In the genomic region with DNA sequence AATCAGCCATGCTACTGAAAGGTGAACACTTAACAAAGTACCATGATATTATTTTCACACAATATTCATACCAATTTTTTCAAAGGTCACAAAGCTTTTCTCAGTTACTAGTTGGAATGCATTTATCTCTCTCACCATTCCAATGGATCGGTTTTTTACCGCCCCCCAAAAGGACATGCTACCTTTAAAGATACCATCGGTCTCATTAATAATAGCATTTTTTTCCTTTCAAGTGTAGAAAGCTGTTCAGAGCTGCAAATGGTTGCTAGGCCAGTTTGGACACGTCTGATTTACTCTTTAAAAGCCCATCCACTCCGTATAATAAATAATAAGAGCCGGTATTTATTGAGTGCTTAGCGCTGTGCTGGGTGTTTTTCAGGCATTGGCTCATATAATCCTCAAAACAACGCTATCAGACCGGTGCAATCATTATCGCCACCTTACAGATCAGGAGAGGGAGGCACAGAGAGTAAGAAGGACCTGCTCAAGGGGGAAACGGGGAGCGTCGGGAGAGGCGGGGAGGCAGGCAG, we compare ENCODE assay signal across 8 cellular contexts. TPM values are rescaled to one million over a fixed set of nuclear protein-coding genes. Genes with fewer than 3 reads are reported as not detected.
DNase-seq lines count a peak whose midpoint lies in the region; ATAC-seq, FAIRE-seq and TF ChIP-seq lines count a peak whose summit lies in the region.

No MANE protein-coding gene starts in this region.

- intact Hi-C loops in HepG2 (cut with micrococcal nuclease; ENCODE audit: unreplicated experiment) = loop anchor here (1.0 kb wide), 2 partner anchors 132 to 166 kb away; no protein-coding TSS in a partner anchor
- intact Hi-C loops in stomach (cut with DNase I; ENCODE audit: low total_unique reads) = no loop called here

- FAIRE-seq in HepG2 (lab: Jason Lieb, UNC) = no peak

- TF ChIP-seq CTCF in HepG2 (CRISPR knock-in tag; IDR thresholded peaks at IDR 0.05) = no peak
- no peak for TF ChIP-seq CTCF in stomach (IDR thresholded peaks at IDR 0.05)

- TF ChIP-seq POLR2A in HepG2 (IDR thresholded peaks at IDR 0.05; ENCODE audit: insufficient read depth in 1 of 2, low read depth in 2 of 2, low read length in 2 of 2) (no peak; a peak in 1 of 4 replicates), stomach (IDR thresholded peaks at IDR 0.05) (no peak)

- H3K4me1 ChIP-seq in HepG2 (ENCODE audit: insufficient read depth, low read length) (peaks cover 22% of the 10 kb centered on the region), stomach (peaks cover 10 to 24% (median 19%) of the 10 kb centered on the region in 4 donors)

- TF ChIP-seq RAD21 in HepG2 (CRISPR knock-in tag; IDR thresholded peaks at IDR 0.05) = no peak

- no peaks in the 10 kb centered on the region for H3K36me3 Mint-ChIP-seq in T-helper 1 cell treated with Interleukin-12 subunit alpha and Interleukin-12 subunit beta and Interleukin-4 antibody, amounts not matched to agents 30 μg/mL and 1 μg/mL, for 36 hours (ENCODE audit: low read depth)
- H3K36me3 Mint-ChIP-seq in activated naive CD8-positive, alpha-beta T cell treated with anti-CD3 and anti-CD28 coated beads, Interleukin-2, amount 50 U/mL, for 24 hours (ENCODE audit: low read depth) = no peaks in the 10 kb centered on the region

- H3K9me3 ChIP-seq in HepG2 (ENCODE audit: low read length) (no peaks in the 10 kb centered on the region), stomach (no peaks in the 10 kb centered on the region)

- H3K27ac ChIP-seq in HepG2 (ENCODE audit: extremely low read length, insufficient read depth, low read length) (peak overlapping the region; percentile 56), stomach (peak overlapping the region in 3 of 5 donors; percentile 41 to 76 (median 51))

- H3K9me3 Mint-ChIP-seq in T-helper 1 cell treated with Interleukin-12 subunit alpha and Interleukin-12 subunit beta and Interleukin-4 antibody, amounts not matched to agents 30 μg/mL and 1 μg/mL, for 36 hours = no peaks in the 10 kb centered on the region
- H3K9me3 Mint-ChIP-seq in activated naive CD8-positive, alpha-beta T cell treated with anti-CD3 and anti-CD28 coated beads, Interleukin-2, amount 50 U/mL, for 24 hours = no peaks in the 10 kb centered on the region

- H3K4me3 Mint-ChIP-seq in T-helper 1 cell treated with Interleukin-12 subunit alpha and Interleukin-12 subunit beta and Interleukin-4 antibody, amounts not matched to agents 30 μg/mL and 1 μg/mL, for 36 hours = peak overlapping the region; percentile 87
- H3K4me3 Mint-ChIP-seq in activated naive CD8-positive, alpha-beta T cell treated with anti-CD3 and anti-CD28 coated beads, Interleukin-2, amount 50 U/mL, for 24 hours = peak overlapping the region; percentile 69

- 5% methylated on average over 14 of the region's 14 CpGs for WGBS in HepG2 (ENCODE audit: low lambda C conversion rate)
- 6 to 8% (median 7%) methylated on average over 14 of the region's 14 CpGs for WGBS in stomach, 5 donors

- peak overlapping the region; percentile 74 for H2AFZ ChIP-seq in HepG2 (ENCODE audit: low read length)

- no peak for TF ChIP-seq EP300 in HepG2 (IDR thresholded peaks at IDR 0.05; ENCODE audit: low read depth in 2 of 2, low read length in 2 of 2)
- TF ChIP-seq EP300 in HepG2 (CRISPR knock-in tag; IDR thresholded peaks at IDR 0.05; ENCODE audit: borderline replicate concordance) = no peak
- TF ChIP-seq EP300 in stomach (IDR thresholded peaks at IDR 0.05) = no peak

- peak overlapping the region; percentile 56 for H3K9ac ChIP-seq in HepG2 (ENCODE audit: insufficient read depth, low read depth, low read length)

- no TSS peak for BruUV-seq in HepG2 (replicated peaks; lab: Mats Ljungman, UMichigan)

- in situ Hi-C loops in HepG2 (cut with HindIII; ENCODE audit: extremely low pct_ligation_motif_present, low pct_unique_long_range_greater_than_20kb) = no loop called here

- no peaks in the 10 kb centered on the region for H4K20me1 ChIP-seq in HepG2 (ENCODE audit: insufficient read depth, low read length)

- H3K27ac Mint-ChIP-seq in T-helper 1 cell treated with Interleukin-12 subunit alpha and Interleukin-12 subunit beta and Interleukin-4 antibody, amounts not matched to agents 30 μg/mL and 1 μg/mL, for 36 hours = no peak overlapping the region
- no peak overlapping the region for H3K27ac Mint-ChIP-seq in activated naive CD8-positive, alpha-beta T cell treated with anti-CD3 and anti-CD28 coated beads, Interleukin-2, amount 50 U/mL, for 24 hours

- peak overlapping the region; percentile 94 for H3K4me2 ChIP-seq in HepG2 (ENCODE audit: low read depth, low read length)

- H3K79me2 ChIP-seq in HepG2 (ENCODE audit: insufficient read depth, low read length) = no peaks in the 10 kb centered on the region

- no peaks in the 10 kb centered on the region for H3K36me3 ChIP-seq in HepG2 (replicated peaks in 1 of 2; ENCODE audit: control insufficient read depth in 1 of 2, insufficient read depth in 2 of 2, low read length in 2 of 2)
- no peaks in the 10 kb centered on the region for H3K36me3 ChIP-seq in stomach

- POLR2A ChIA-PET in HepG2 (lab: Yijun Ruan, JAX) = interaction anchor here (0.6 to 2.5 kb wide), 9 partner anchors 15 to 216 kb away, joined by 3 to 14 read pairs (median 3); a partner anchor contains a TSS

- H3K4me1 Mint-ChIP-seq in T-helper 1 cell treated with Interleukin-12 subunit alpha and Interleukin-12 subunit beta and Interleukin-4 antibody, amounts not matched to agents 30 μg/mL and 1 μg/mL, for 36 hours (ENCODE audit: low read depth) = peaks cover 8% of the 10 kb centered on the region
- peaks cover 12% of the 10 kb centered on the region for H3K4me1 Mint-ChIP-seq in activated naive CD8-positive, alpha-beta T cell treated with anti-CD3 and anti-CD28 coated beads, Interleukin-2, amount 50 U/mL, for 24 hours

- H3K27me3 ChIP-seq in HepG2 (ENCODE audit: control insufficient read depth in 1 of 2, insufficient read depth in 2 of 2, low read length in 2 of 2) = no peaks in the 10 kb centered on the region; a peak in 1 of 5 replicates
- peaks cover 0 to 69% (median 21%) of the 10 kb centered on the region in 3 donors for H3K27me3 ChIP-seq in stomach

- H3K4me3 ChIP-seq in HepG2 (replicated peaks in 1 of 3; ENCODE audit: insufficient read depth in 1 of 3, low read depth in 2 of 3, low read length in 3 of 3) = peak overlapping the region; percentile 63 to 84 (median 71)
- H3K4me3 ChIP-seq in stomach = peak overlapping the region; percentile 68 to 80 (median 72)

- no peak for ATAC-seq in activated naive CD8-positive, alpha-beta T cell treated with anti-CD3 and anti-CD28 coated beads, Interleukin-2, amount 50 U/mL, for 24 hours
- no peak for ATAC-seq in HepG2
- no peak for ATAC-seq in HG03159 (IDR thresholded peaks at IDR 0.05; ENCODE audit: unreplicated experiment)

- no peak for DNase-seq in T-helper 1 cell
- no peak for DNase-seq in activated naive CD8-positive, alpha-beta T cell treated with anti-CD3 and anti-CD28 coated beads, Interleukin-2, amount 50 U/mL, for 24 hours
- DNase-seq in HepG2 (ENCODE audit: low spot score) = no peak
- no peak for DNase-seq in stomach
- no peak for DNase-seq in NCI-H82 treated with DMSO at 0.1 percent for 48 hours (lab: John Stamatoyannopoulos, UW; ENCODE audit: unreplicated experiment)
- DNase-seq in D341Med (ENCODE audit: low spot score) = no peak

- H3K27me3 Mint-ChIP-seq in T-helper 1 cell treated with Interleukin-12 subunit alpha and Interleukin-12 subunit beta and Interleukin-4 antibody, amounts not matched to agents 30 μg/mL and 1 μg/mL, for 36 hours (ENCODE audit: low read depth) = peaks cover 72% of the 10 kb centered on the region
- H3K27me3 Mint-ChIP-seq in activated naive CD8-positive, alpha-beta T cell treated with anti-CD3 and anti-CD28 coated beads, Interleukin-2, amount 50 U/mL, for 24 hours = peaks cover 66% of the 10 kb centered on the region

- CTCF ChIA-PET in HepG2 (lab: Yijun Ruan, JAX; ENCODE audit: low intra/inter-chr PET ratio, low total read pairs) = no interaction called here

TF ChIP-seq in HepG2, 621 proteins besides CTCF, POLR2A, EP300 and RAD21 (continues in another document):
- TF ChIP-seq NFIB (CRISPR knock-in tag; IDR thresholded peaks at IDR 0.05; ENCODE audit: borderline replicate concordance) = no peak

RNA-seq across cellular contexts. Expression of a gene that starts 35.0 kb away (rescaled TPM):
- total RNA-seq in HepG2 (2016; rRNA removed; fragmentation: Illumina TruSeq; extraction: Trizol) = 11.0 and 13.8 TPM in 2 replicates
- total RNA-seq in HepG2 (2016; cell fraction: cytosol; rRNA removed; fragmentation: Illumina TruSeq; extraction: Trizol; ENCODE audit: low read depth) = 1.8 and 2.0 TPM in 2 replicates
- total RNA-seq in HepG2 (2016; cell fraction: insoluble cytoplasmic fraction; rRNA removed; fragmentation: Illumina TruSeq; extraction: Trizol) = 10.5 and 13.2 TPM in 2 replicates
- 3.1 and 3.8 TPM in 2 replicates for total RNA-seq in HepG2 (2016; cell fraction: membrane; rRNA removed; fragmentation: Illumina TruSeq; extraction: Trizol)
- total RNA-seq in HepG2 (2016; cell fraction: nucleus; rRNA removed; fragmentation: Illumina TruSeq; extraction: Trizol) = 12.7 and 16.5 TPM in 2 replicates
- polyA plus RNA-seq in HepG2 (2011; rRNA removed) = 2.1 and 2.4 TPM in 2 replicates
- polyA plus RNA-seq in HepG2 (2011; cell fraction: cytosol; rRNA removed) = 0.71 and 1.6 TPM in 2 replicates
- 2.0 and 3.8 TPM in 2 replicates for polyA plus RNA-seq in HepG2 (2011; cell fraction: nucleus; rRNA removed)
- polyA plus RNA-seq in HepG2 (2012) = 1.3 and 1.6 TPM in 2 replicates
- polyA plus RNA-seq in HepG2 (2016; cell fraction: cytosol; fragmentation: Illumina TruSeq; extraction: Trizol; ENCODE audit: low read depth) = 0.23 and 0.43 TPM in 2 replicates
- polyA plus RNA-seq in HepG2 (2016; cell fraction: insoluble cytoplasmic fraction; fragmentation: Illumina TruSeq; extraction: Trizol; ENCODE audit: low read depth) = 2.4 TPM in 2 replicates
- polyA plus RNA-seq in HepG2 (2016; cell fraction: membrane; fragmentation: Illumina TruSeq; extraction: Trizol; ENCODE audit: low read depth) = 0.57 and 0.77 TPM in 2 replicates
- 2.7 and 4.2 TPM in 2 replicates for polyA plus RNA-seq in HepG2 (2016; cell fraction: nucleus; fragmentation: Illumina TruSeq; extraction: Trizol; ENCODE audit: insufficient read depth, low read depth)
- polyA minus RNA-seq in HepG2 (2011; rRNA and poly(A)+ RNA removed; ENCODE audit: low replicate concordance) = 15.1 and 91.4 TPM in 2 replicates
- 6.2 and 6.7 TPM in 2 replicates for polyA minus RNA-seq in HepG2 (2011; cell fraction: cytosol; rRNA and poly(A)+ RNA removed)
- 14.8 and 17.2 TPM in 2 replicates for polyA minus RNA-seq in HepG2 (2011; cell fraction: nucleus; rRNA and poly(A)+ RNA removed)
- 10 to 100 TPM in 3 of 5 donors, 1 to 10 TPM in 2; 7.8 to 50.2 (median 14.3) TPM for total RNA-seq in stomach
- polyA plus RNA-seq in stomach = 1 to 10 TPM; 1.4 to 7.4 (median 3.2) TPM
